Comparison of ENCODE assay signal across 1 cellular context in genomic region chr1:150560576-150560975, GRCh38.
TF ChIP-seq lines count a peak whose summit lies in the region.

No MANE protein-coding gene starts in this region.

TF ChIP-seq in H1, 55 proteins besides CTCF, POLR2A, EP300 and RAD21:
- TF ChIP-seq, protein P1, sequence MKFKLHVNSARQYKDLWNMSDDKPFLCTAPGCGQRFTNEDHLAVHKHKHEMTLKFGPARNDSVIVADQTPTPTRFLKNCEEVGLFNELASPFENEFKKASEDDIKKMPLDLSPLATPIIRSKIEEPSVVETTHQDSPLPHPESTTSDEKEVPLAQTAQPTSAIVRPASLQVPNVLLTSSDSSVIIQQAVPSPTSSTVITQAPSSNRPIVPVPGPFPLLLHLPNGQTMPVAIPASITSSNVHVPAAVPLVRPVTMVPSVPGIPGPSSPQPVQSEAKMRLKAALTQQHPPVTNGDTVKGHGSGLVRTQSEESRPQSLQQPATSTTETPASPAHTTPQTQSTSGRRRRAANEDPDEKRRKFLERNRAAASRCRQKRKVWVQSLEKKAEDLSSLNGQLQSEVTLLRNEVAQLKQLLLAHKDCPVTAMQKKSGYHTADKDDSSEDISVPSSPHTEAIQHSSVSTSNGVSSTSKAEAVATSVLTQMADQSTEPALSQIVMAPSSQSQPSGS (IDR thresholded peaks at IDR 0.05; ENCODE audit: low read length): no peak
- TF ChIP-seq EZH2 (IDR thresholded peaks at IDR 0.05; ENCODE audit: low read depth, low read length, severe bottlenecking) (no peak), SP2 (IDR thresholded peaks at IDR 0.05; ENCODE audit: low read length) (no peak), ASH2L (IDR thresholded peaks at IDR 0.05; ENCODE audit: low read length) (no peak), CHD1 (IDR thresholded peaks at IDR 0.05; ENCODE audit: low read depth, low read length) (no peak), CBX8 (IDR thresholded peaks at IDR 0.05; ENCODE audit: borderline replicate concordance, low read depth, low read length) (no peak), POLR2AphosphoS5 (IDR thresholded peaks at IDR 0.05; ENCODE audit: low read depth, low read length) (no peak), TAF1 (IDR thresholded peaks at IDR 0.05; ENCODE audit: low read depth, low read length) (no peak), NRF1 (IDR thresholded peaks at IDR 0.05; ENCODE audit: low read depth, low read length) (no peak), MAFK (IDR thresholded peaks at IDR 0.05; ENCODE audit: low read depth, low read length) (no peak), TBP (IDR thresholded peaks at IDR 0.05; ENCODE audit: low read depth, low read length) (no peak), KDM1A (IDR thresholded peaks at IDR 0.05; ENCODE audit: borderline replicate concordance, low read length) (no peak), TCF12 (IDR thresholded peaks at IDR 0.05; ENCODE audit: low read depth, low read length) (no peak), BACH1 (IDR thresholded peaks at IDR 0.05; ENCODE audit: low read length) (no peak), GABPA (IDR thresholded peaks at IDR 0.05; ENCODE audit: borderline replicate concordance, insufficient read depth, low read length) (no peak), HDAC2 (IDR thresholded peaks at IDR 0.05; ENCODE audit: borderline replicate concordance in 1 of 2, low read depth in 2 of 2, low read length in 2 of 2) (no peak), USF2 (IDR thresholded peaks at IDR 0.05; ENCODE audit: low read length) (no peak), JUND (IDR thresholded peaks at IDR 0.05; ENCODE audit: low read length) (no peak), KDM4A (IDR thresholded peaks at IDR 0.05; ENCODE audit: low read depth, low read length, severe bottlenecking) (no peak)
